ENCODE assay signal across 26 cellular contexts in the genomic region with DNA sequence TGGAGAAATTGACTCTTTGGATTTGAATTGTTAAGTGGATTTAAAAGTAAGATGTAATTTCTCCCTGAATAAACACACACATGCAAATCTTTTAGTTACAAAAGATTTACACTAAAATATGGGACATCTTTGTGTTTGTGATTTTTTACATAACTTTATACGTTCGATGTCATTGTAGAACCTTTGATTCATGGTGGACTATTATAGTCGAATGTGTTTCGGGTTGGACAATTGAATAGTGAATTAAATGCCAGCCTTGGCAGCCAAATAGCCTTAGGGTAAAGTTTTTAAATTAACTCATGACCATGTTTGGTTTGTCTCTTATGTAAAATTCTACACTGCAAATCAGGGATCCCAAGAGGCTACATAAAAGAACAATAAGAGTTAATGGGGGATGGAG.
DNase-seq lines count a peak whose midpoint lies in the region; ATAC-seq lines count a peak whose summit lies in the region.
"Had no signal": no experiment of that assay in that cellular context is flagged by ENCODE, and none has a peak within 500 bp of the region (broad histone marks: within the 10 kb centered on the region; RNA-seq: fewer than 3 reads in every experiment).

No MANE protein-coding gene starts in this region.

- no peak for ATAC-seq in HG03571 (IDR thresholded peaks at IDR 0.05; ENCODE audit: unreplicated experiment)
- ATAC-seq in GM21737 (IDR thresholded peaks at IDR 0.05; ENCODE audit: unreplicated experiment) = no peak
- ATAC-seq: CD8-positive, alpha-beta T cell had no signal

- DNase-seq in NCI-H1417 (lab: John Stamatoyannopoulos, UW) (peak in 2 of 3 experiments; percentile 31 to 78), NCI-H1417 treated with DMSO at 0.1 percent for 48 hours (lab: John Stamatoyannopoulos, UW) (no peak), NCI-H2081 (lab: John Stamatoyannopoulos, UW) (peak; percentile 70 to 89), NCI-H69 (lab: John Stamatoyannopoulos, UW) (peak; percentile 93), NCI-H2227 treated with DMSO at 0.1 percent for 48 hours (lab: John Stamatoyannopoulos, UW) (no peak), DMS53 (lab: John Stamatoyannopoulos, UW) (no peak)
- DNase-seq: AML-193; C1 segment of cervical spinal cord; Calu3; CD8-positive, alpha-beta T cell; EL; GF-D8; H7; KBM-7; MM.1S; NCI-H1092; NCI-H1694; NCI-H2107; NCI-H226; NCI-H524 treated with DMSO at 0.1 percent for 48 hours; PC-9; RPMI8226; SHP77 treated with DMSO at 0.1 percent for 48 hours; SK-N-SH had no signal

Comparison
In these comparisons a context has a peak if more than half of its experiments do, and no peak if none do; other contexts are left out.
1. DNase-seq: peak in NCI-H1417 (2 of 3), NCI-H2081 (2 of 2) and NCI-H69 (single experiment); none in NCI-H1417 treated with DMSO at 0.1 percent for 48 hours (single experiment), NCI-H2227 treated with DMSO at 0.1 percent for 48 hours (single experiment) and DMS53 (single experiment).